8 cellular contexts compared by ENCODE assay signal in genomic region chr3:81760924-81761903, GRCh38. TPM values are rescaled to one million over a fixed set of nuclear protein-coding genes. Genes with fewer than 3 reads are reported as not detected.
DNase-seq lines count a peak whose midpoint lies in the region; ATAC-seq and TF ChIP-seq lines count a peak whose summit lies in the region.

Gene GBE1, minus strand, starts transcription at chr3:81761645. Its CDS starts 128 bp downstream, at chr3:81761517.

- H3K4me3 ChIP-seq in Caco-2 (ENCODE audit: low read depth, low read length) (peak within 1 kb of the TSS; percentile 86), endodermal cell (ENCODE audit: low read length) (peak within 1 kb of the TSS; percentile 92)

- H3K9ac ChIP-seq in endodermal cell (ENCODE audit: extremely low read depth, low read length, poor library complexity, severe bottlenecking) = peak within 1 kb of the TSS; percentile 85

- H3K4me1 Mint-ChIP-seq in Caco-2 (ENCODE audit: low read depth, unreplicated experiment) (peaks cover 5% of the 10 kb centered on the region), endodermal cell (peaks cover 17% of the 10 kb centered on the region)
- H3K4me1 Mint-ChIP-seq in activated CD8-positive, alpha-beta memory T cell treated with anti-CD3 and anti-CD28 coated beads, Interleukin-2, amount 10 ng/mL, durations not matched to agents 7 days and 5 days = peaks cover 26% of the 10 kb centered on the region

- H3K36me3 Mint-ChIP-seq in Caco-2 (ENCODE audit: insufficient read depth, unreplicated experiment) (no peaks in the 10 kb centered on the region), endodermal cell (ENCODE audit: low read depth) (peaks cover 7% of the 10 kb centered on the region)
- H3K36me3 Mint-ChIP-seq in activated CD8-positive, alpha-beta memory T cell treated with anti-CD3 and anti-CD28 coated beads, Interleukin-2, amount 10 ng/mL, durations not matched to agents 7 days and 5 days = peaks cover 36% of the 10 kb centered on the region

- H3K9me3 ChIP-seq in Caco-2 (no peaks in the 10 kb centered on the region), endodermal cell (ENCODE audit: control insufficient read depth, low read length) (peaks cover 11% of the 10 kb centered on the region)

- intact Hi-C loops in Caco-2 (cut with micrococcal nuclease; ENCODE audit: unreplicated experiment) = loop anchor here (2.0 to 10.0 kb wide), 3 partner anchors 44 to 456 kb away; no protein-coding TSS in a partner anchor

- no peaks in the 10 kb centered on the region for H3K27me3 Mint-ChIP-seq in Caco-2 (ENCODE audit: insufficient read depth, unreplicated experiment)
- no peaks in the 10 kb centered on the region for H3K27me3 Mint-ChIP-seq in activated CD8-positive, alpha-beta memory T cell treated with anti-CD3 and anti-CD28 coated beads, Interleukin-2, amount 10 ng/mL, durations not matched to agents 7 days and 5 days
- no peaks in the 10 kb centered on the region for H3K27me3 Mint-ChIP-seq in endodermal cell (ENCODE audit: insufficient read depth)

- H3K27me3 ChIP-seq in Caco-2 (replicated peaks; ENCODE audit: control insufficient read depth, insufficient read depth, low read length) (no peaks in the 10 kb centered on the region), endodermal cell (ENCODE audit: control insufficient read depth, insufficient read depth, low read length, poor library complexity, severe bottlenecking) (no peaks in the 10 kb centered on the region)

- no peaks in the 10 kb centered on the region for H3K36me3 ChIP-seq in Caco-2 (ENCODE audit: control insufficient read depth, insufficient read depth, low read length)
- no peaks in the 10 kb centered on the region for H3K36me3 ChIP-seq in endodermal cell (ENCODE audit: control insufficient read depth, insufficient read depth, low read length)

- CTCF ChIA-PET in Caco-2 (lab: Charles Lee) = no interaction called here
- CTCF ChIA-PET in activated CD8-positive, alpha-beta memory T cell treated with anti-CD3 and anti-CD28 coated beads, Interleukin-2, amount 10 ng/mL, durations not matched to agents 7 days and 5 days (lab: Charles Lee) = interaction anchor here (1.2 kb wide), 1 partner anchor 11 kb away, joined by 4 read pairs; no protein-coding TSS in a partner anchor

- peak in 1 of 2 experiments; percentile 20 for TF ChIP-seq CTCF in Caco-2 (IDR thresholded peaks at IDR 0.05; ENCODE audit: insufficient read depth in 1 of 2, low read depth in 1 of 2, low read length in 1 of 2, severe bottlenecking in 1 of 2, unreplicated experiment in 1 of 2)
- peak; percentile 17 for TF ChIP-seq CTCF in endodermal cell (conservative IDR thresholded peaks at IDR 0.05)

- no peaks in the 10 kb centered on the region for H3K9me3 Mint-ChIP-seq in Caco-2 (ENCODE audit: unreplicated experiment)
- H3K9me3 Mint-ChIP-seq in activated CD8-positive, alpha-beta memory T cell treated with anti-CD3 and anti-CD28 coated beads, Interleukin-2, amount 10 ng/mL, durations not matched to agents 7 days and 5 days (ENCODE audit: low read depth) = peaks cover 4% of the 10 kb centered on the region
- peaks cover 5% of the 10 kb centered on the region for H3K9me3 Mint-ChIP-seq in endodermal cell

- BruUV-seq in Caco-2 (replicated peaks; lab: Mats Ljungman, UMichigan) = TSS peak; percentile 69

- peak within 1 kb of the TSS; percentile 98 for H3K27ac ChIP-seq in endodermal cell (ENCODE audit: low read depth, low read length)

- peak; percentile 90 to 94 for DNase-seq in Caco-2
- peak; percentile 92 for DNase-seq in HS-5 (ENCODE audit: low read depth)
- peak; percentile 98 for DNase-seq in NOMO-1 treated with dmso at 0.1 percent for 144 hours (lab: John Stamatoyannopoulos, UW; ENCODE audit: unreplicated experiment)
- peak; percentile 93 for DNase-seq in activated CD8-positive, alpha-beta memory T cell treated with anti-CD3 and anti-CD28 coated beads, Interleukin-2, amount 10 ng/mL, durations not matched to agents 7 days and 5 days
- peak; percentile 95 for DNase-seq in endodermal cell
- peak; percentile 96 for DNase-seq in mesenteric fat pad (ENCODE audit: low spot score)
- DNase-seq in stimulated activated CD8-positive, alpha-beta memory T cell treated with anti-CD3 and anti-CD28 coated beads, Interleukin-15, amount 100 ng/mL, for 24 hours (ENCODE audit: low read depth) = peak; percentile 73

- ATAC-seq in GM19468 (IDR thresholded peaks at IDR 0.05; ENCODE audit: extremely low read depth, unreplicated experiment) = peak; percentile 79
- ATAC-seq in activated CD8-positive, alpha-beta memory T cell treated with anti-CD3 and anti-CD28 coated beads, Interleukin-2, amount 10 ng/mL, durations not matched to agents 7 days and 5 days = peak; percentile 91

- POLR2A ChIA-PET in Caco-2 (lab: Charles Lee) = no interaction called here

- no peaks in the 10 kb centered on the region; the same call in 1 of the 2 replicates for H3K4me1 ChIP-seq in Caco-2
- H3K4me1 ChIP-seq in endodermal cell (ENCODE audit: control insufficient read depth, insufficient read depth, low read length) = peaks cover 3% of the 10 kb centered on the region

- H3K27ac Mint-ChIP-seq in Caco-2 (ENCODE audit: unreplicated experiment) (peak within 1 kb of the TSS; percentile 91), endodermal cell (peak within 1 kb of the TSS; percentile 99)
- H3K27ac Mint-ChIP-seq in activated CD8-positive, alpha-beta memory T cell treated with anti-CD3 and anti-CD28 coated beads, Interleukin-2, amount 10 ng/mL, durations not matched to agents 7 days and 5 days = peak within 1 kb of the TSS; percentile 98

- H3K4me3 Mint-ChIP-seq in Caco-2 (ENCODE audit: unreplicated experiment) (peak within 1 kb of the TSS; percentile 82), endodermal cell (peak within 1 kb of the TSS; percentile 80)
- peak within 1 kb of the TSS; percentile 89 for H3K4me3 Mint-ChIP-seq in activated CD8-positive, alpha-beta memory T cell treated with anti-CD3 and anti-CD28 coated beads, Interleukin-2, amount 10 ng/mL, durations not matched to agents 7 days and 5 days

- WGBS in endodermal cell (ENCODE audit: insufficient coverage in 1 of 2, insufficient read length in 1 of 2), 2 experiments = 1 to 2% methylated on average over 25 to 88 of the region's 88 CpGs

RNA-seq across cellular contexts. Expression of gene GBE1, which starts in this region (rescaled TPM):
- total RNA-seq in Caco-2 (2022) (8.1 and 8.2 TPM in 2 replicates), endodermal cell (10 to 100 TPM in 1 of 2 donors, 1 to 10 TPM in 1; 8.4 to 12.3 TPM), mesenteric fat pad (152 TPM)
- total RNA-seq in activated CD8-positive, alpha-beta memory T cell treated with anti-CD3 and anti-CD28 coated beads, Interleukin-2, amount 10 ng/mL, durations not matched to agents 7 days and 5 days = 10 to 100 TPM; 18.0 to 21.4 TPM
- polyA plus RNA-seq in endodermal cell (2013, experiment 1 of 2) = 14.2 TPM
- polyA plus RNA-seq in endodermal cell (2013, experiment 2 of 2) = 12.1 TPM

Comparison
In these comparisons a context has a peak if more than half of its experiments do, and no peak if none do; other contexts are left out.
1. Peak in every context shown above with its lines: DNase-seq, ATAC-seq, H3K4me3 ChIP-seq and H3K27ac ChIP-seq.